Comparison of ENCODE assay signal across 9 cellular contexts in genomic region chr11:94504689-94505293, GRCh38. TPM values are rescaled to one million over a fixed set of nuclear protein-coding genes. Genes with fewer than 3 reads are reported as not detected.
DNase-seq lines count a peak whose midpoint lies in the region; ATAC-seq and TF ChIP-seq lines count a peak whose summit lies in the region.
"Had no signal": no experiment of that assay in that cellular context is flagged by ENCODE, and none has a peak within 500 bp of the region (broad histone marks: within the 10 kb centered on the region; RNA-seq: fewer than 3 reads in every experiment).

No MANE protein-coding gene starts in this region.

- intact Hi-C loops in adrenal gland (cut with DNase I) (loop anchor here in 1 of 2 donors (10.0 kb wide), 3 partner anchors 330 to 610 kb away; no protein-coding TSS in a partner anchor), testis (cut with DNase I; ENCODE audit: low total_unique reads) (no loop called here)

- WGBS in adrenal gland, 4 donors: 2 to 20% (median 11%) methylated on average over 3 of the region's 3 CpGs
- WGBS in testis, 2 donors: 12 to 25% methylated on average over 3 of the region's 3 CpGs

- peak; percentile 51 for ATAC-seq in GM21526 (IDR thresholded peaks at IDR 0.05; ENCODE audit: low FRiP score, unreplicated experiment)
- no peak for ATAC-seq in HG03039 (IDR thresholded peaks at IDR 0.05; ENCODE audit: unreplicated experiment)
- no peak for ATAC-seq in GM19035 (IDR thresholded peaks at IDR 0.05; ENCODE audit: unreplicated experiment)

- no peak overlapping the region for H3K4me3 Mint-ChIP-seq in immature natural killer cell

- no peak overlapping the region for H3K4me3 ChIP-seq in adrenal gland
- H3K4me3 ChIP-seq in testis: no peak overlapping the region

- peaks cover 0 to 11% (median 5%) of the 10 kb centered on the region in 3 donors for H3K36me3 Mint-ChIP-seq in immature natural killer cell

- no peaks in the 10 kb centered on the region for H3K4me1 ChIP-seq in adrenal gland (replicated peaks in 1 of 2)
- H3K4me1 ChIP-seq in testis: no peaks in the 10 kb centered on the region

- H3K9me3 ChIP-seq in adrenal gland (replicated peaks in 1 of 3): no peaks in the 10 kb centered on the region
- no peaks in the 10 kb centered on the region for H3K9me3 ChIP-seq in testis

- no peaks in the 10 kb centered on the region for H3K4me1 Mint-ChIP-seq in immature natural killer cell

- peaks cover 0 to 5% of the 10 kb centered on the region in 2 donors for H3K36me3 ChIP-seq in adrenal gland (replicated peaks in 1 of 2)
- no peaks in the 10 kb centered on the region for H3K36me3 ChIP-seq in testis (ENCODE audit: low read depth, missing control alignments)

- TF ChIP-seq POLR2A in adrenal gland (IDR thresholded peaks at IDR 0.05) (no peak), testis (IDR thresholded peaks at IDR 0.05) (no peak)

- no peaks in the 10 kb centered on the region for H3K9me3 Mint-ChIP-seq in immature natural killer cell

- H3K27ac Mint-ChIP-seq in immature natural killer cell: no peak overlapping the region

- peak; percentile 54 to 80 (median 58) for TF ChIP-seq CTCF in adrenal gland (IDR thresholded peaks at IDR 0.05)
- TF ChIP-seq CTCF in testis (IDR thresholded peaks at IDR 0.05): peak; percentile 53 to 67 (median 57)

- H3K27ac ChIP-seq in adrenal gland (no peak overlapping the region), testis (no peak overlapping the region)

- peaks cover 0 to 3% (median 2%) of the 10 kb centered on the region in 3 donors for H3K27me3 Mint-ChIP-seq in immature natural killer cell (ENCODE audit: low read depth in 3 of 3)

- H3K27me3 ChIP-seq in adrenal gland: no peaks in the 10 kb centered on the region
- no peaks in the 10 kb centered on the region for H3K27me3 ChIP-seq in testis

- peak; percentile 13 for DNase-seq in DMS 273 treated with DMSO at 0.1 percent for 48 hours (lab: John Stamatoyannopoulos, UW)
- DNase-seq in NCI-H2029 (lab: John Stamatoyannopoulos, UW): peak; percentile 4
- no peak for DNase-seq in adrenal gland
- DNase-seq in immature natural killer cell: peak; percentile 45 to 61 (median 56)
- no peak for DNase-seq in testis

RNA-seq across cellular contexts. Expression of gene C11orf97, which starts 7.5 kb away (rescaled TPM):
- not detected for total RNA-seq in adrenal gland
- polyA plus RNA-seq in adrenal gland: not detected
- not detected for polyA plus RNA-seq in immature natural killer cell
- total RNA-seq in testis: 10 to 100 TPM in 1 of 2 donors, 1 to 10 TPM in 1; 6.4 to 10.4 TPM
- polyA plus RNA-seq in testis (ENCODE audit: insufficient read depth, low read depth, low replicate concordance): 25.2 TPM
- total RNA-seq: T-helper 2 cell treated with Interferon-gamma antibody and Interleukin-4, amounts not matched to agents 100 ng/mL and 5 ng/mL, for 36 hours had no signal

RNA-seq across cellular contexts. Expression of gene ANKRD49, which starts 11.0 kb away (rescaled TPM):
- total RNA-seq in adrenal gland: 10 to 100 TPM in 6 of 8 donors, 1 to 10 TPM in 2; 5.0 to 17.0 (median 10.9) TPM
- polyA plus RNA-seq in adrenal gland: 10 to 100 TPM; 18.1 to 33.7 (median 20.3) TPM
- polyA plus RNA-seq in immature natural killer cell: 10 to 100 TPM; 19.4 to 26.4 (median 19.9) TPM
- 10 to 100 TPM; 13.4 to 14.8 TPM for total RNA-seq in testis
- 11.3 TPM for polyA plus RNA-seq in testis (ENCODE audit: insufficient read depth, low read depth, low replicate concordance)

RNA-seq across cellular contexts. Expression of gene MRE11, which starts 11.1 kb away (rescaled TPM):
- total RNA-seq in adrenal gland (10 to 100 TPM in 6 of 8 donors, 1 to 10 TPM in 2; 7.6 to 29.0 (median 14.4) TPM), testis (10 to 100 TPM; 15.2 to 19.8 TPM)
- polyA plus RNA-seq in adrenal gland (1 to 10 TPM; 4.3 to 8.9 (median 5.0) TPM), immature natural killer cell (10 to 100 TPM in 1 of 3 donors, 1 to 10 TPM in 2; 9.1 to 20.1 (median 9.6) TPM), testis (ENCODE audit: insufficient read depth, low read depth, low replicate concordance) (9.2 TPM)

RNA-seq across cellular contexts. Expression of gene FUT4, which starts 38.9 kb away (rescaled TPM):
- total RNA-seq in adrenal gland (1 to 10 TPM; 2.5 to 5.1 (median 3.9) TPM), testis (1 to 10 TPM; 5.1 to 5.9 TPM)
- polyA plus RNA-seq in adrenal gland (1 to 10 TPM in 1 of 3 donors, under 1 TPM in 2; 0.61 to 1.4 (median 0.72) TPM), immature natural killer cell (1 to 10 TPM; 1.3 to 2.4 (median 1.4) TPM), testis (ENCODE audit: insufficient read depth, low read depth, low replicate concordance) (3.8 TPM)

Comparison
In these comparisons a context has a peak if more than half of its experiments do, and no peak if none do; other contexts are left out.
1. DNase-seq: peak in DMS 273 treated with DMSO at 0.1 percent for 48 hours (single experiment), NCI-H2029 (single experiment) and immature natural killer cell (3 of 3); none in adrenal gland (0 of 7) and testis (single experiment).
2. RNA of gene C11orf97, which starts 7.5 kb away (polyA plus RNA-seq): 25.2 TPM in testis (single experiment); not detected in adrenal gland and not detected in immature natural killer cell; every median in the first group is over 10 times any median in the second.